Comparison of ENCODE assay signal across 8 cellular contexts in genomic region chr4:52657630-52658501, GRCh38. TPM values are rescaled to one million over a fixed set of nuclear protein-coding genes. Genes with fewer than 3 reads are reported as not detected.
DNase-seq lines count a peak whose midpoint lies in the region.

No MANE protein-coding gene starts in this region.

- intact Hi-C loops in activated naive CD4-positive, alpha-beta T cell treated with anti-CD3 and anti-CD28 coated beads for 36 hours (cut with micrococcal nuclease) = loop anchor here (2.0 to 5.0 kb wide), 2 partner anchors 65 to 204 kb away; partner anchors contain the start of gene RASL11B

- peaks cover under 1% of the 10 kb centered on the region for H3K9me3 Mint-ChIP-seq in activated naive CD4-positive, alpha-beta T cell treated with anti-CD3 and anti-CD28 coated beads for 36 hours

- peaks cover 10% of the 10 kb centered on the region for H3K4me1 Mint-ChIP-seq in activated naive CD4-positive, alpha-beta T cell treated with anti-CD3 and anti-CD28 coated beads for 36 hours (ENCODE audit: low read depth)

- no peak for DNase-seq in activated naive CD4-positive, alpha-beta T cell treated with anti-CD3 and anti-CD28 coated beads for 36 hours
- no peak for DNase-seq in activated naive CD4-positive, alpha-beta T cell treated with Interleukin-2 at 50 U/mL for 16 hours
- DNase-seq in UCSD-AML1 (lab: John Stamatoyannopoulos, UW; ENCODE audit: unreplicated experiment) (peak; percentile 17), fibroblast of the conjunctiva (ENCODE audit: low read depth) (peak; percentile 44), occipital lobe (lab: John Stamatoyannopoulos, UW) (peak; percentile 26), NCI-H1436 (lab: John Stamatoyannopoulos, UW) (no peak), NCI-H2227 treated with DMSO at 0.1 percent for 48 hours (lab: John Stamatoyannopoulos, UW) (no peak), epidermal melanocyte (ENCODE audit: insufficient read length, low spot score) (no peak)

- peaks cover 29% of the 10 kb centered on the region for H3K27me3 Mint-ChIP-seq in activated naive CD4-positive, alpha-beta T cell treated with anti-CD3 and anti-CD28 coated beads for 36 hours (ENCODE audit: low read depth)

- peak overlapping the region; percentile 56 for H3K4me3 Mint-ChIP-seq in activated naive CD4-positive, alpha-beta T cell treated with anti-CD3 and anti-CD28 coated beads for 36 hours

- peaks cover 2% of the 10 kb centered on the region for H3K36me3 Mint-ChIP-seq in activated naive CD4-positive, alpha-beta T cell treated with anti-CD3 and anti-CD28 coated beads for 36 hours (ENCODE audit: low read depth)

- H3K27ac Mint-ChIP-seq in activated naive CD4-positive, alpha-beta T cell treated with anti-CD3 and anti-CD28 coated beads for 36 hours = no peak overlapping the region

- CTCF ChIA-PET in activated naive CD4-positive, alpha-beta T cell treated with anti-CD3 and anti-CD28 coated beads for 36 hours (lab: Charles Lee) = interaction anchor here (0.6 kb wide), 2 partner anchors 153 to 282 kb away, joined by 3 to 4 read pairs; no protein-coding TSS in a partner anchor

RNA-seq across cellular contexts. Expression of gene USP46, which starts 1.2 kb away (rescaled TPM):
- 1 to 10 TPM; 1.7 to 1.9 TPM for total RNA-seq in activated naive CD4-positive, alpha-beta T cell treated with anti-CD3 and anti-CD28 coated beads for 36 hours
- 86.7 TPM for total RNA-seq in occipital lobe

Comparison
In these comparisons a context has a peak if more than half of its experiments do, and no peak if none do; other contexts are left out.
1. DNase-seq: peak in UCSD-AML1 (single experiment), fibroblast of the conjunctiva (single experiment) and occipital lobe (single experiment); none in activated naive CD4-positive, alpha-beta T cell treated with anti-CD3 and anti-CD28 coated beads for 36 hours (single experiment), activated naive CD4-positive, alpha-beta T cell treated with Interleukin-2 at 50 U/mL for 16 hours (single experiment), NCI-H1436 (single experiment), NCI-H2227 treated with DMSO at 0.1 percent for 48 hours (single experiment) and epidermal melanocyte (single experiment).
2. RNA of gene USP46, which starts 1.2 kb away (total RNA-seq): 86.7 TPM in occipital lobe (single experiment); 1.7 to 1.9 TPM in activated naive CD4-positive, alpha-beta T cell treated with anti-CD3 and anti-CD28 coated beads for 36 hours; every median in the first group is over 10 times any median in the second.